In genomic region chr21:42974832-42975820, GRCh38 we compare ENCODE assay signal across 8 cellular contexts. TPM values are rescaled to one million over a fixed set of nuclear protein-coding genes. Genes with fewer than 3 reads are reported as not detected.
DNase-seq lines count a peak whose midpoint lies in the region; ATAC-seq, FAIRE-seq and TF ChIP-seq lines count a peak whose summit lies in the region.

No MANE protein-coding gene starts in this region.

- no peak overlapping the region for H4K91ac ChIP-seq in neuronal stem cell (ENCODE audit: low read depth, low read length, poor library complexity)

- DNase-seq in HuH-7.5 (ENCODE audit: low spot score) (peak; percentile 69), RPMI7951 (ENCODE audit: low read depth) (peak; percentile 57), frontal cortex (ENCODE audit: low spot score in 2 of 2) (peak; percentile 88 to 92), neuronal stem cell (ENCODE audit: low spot score) (peak; percentile 49), testis (peak; percentile 76)
- peak; percentile 50 to 71 (median 52) for DNase-seq in activated naive CD4-positive, alpha-beta T cell (lab: John Stamatoyannopoulos, UW)

- peak overlapping the region; percentile 31 for H3K27ac ChIP-seq in DOHH2 (ENCODE audit: low read depth, low read length)
- peak overlapping the region; percentile 94 for H3K27ac ChIP-seq in neuronal stem cell (replicated peaks; ENCODE audit: low read length)
- H3K27ac ChIP-seq in testis, result peak overlapping the region; percentile 98 to 100

- H3K23ac ChIP-seq in neuronal stem cell (ENCODE audit: low read depth, low read length, poor library complexity), result peak overlapping the region; percentile 90

- H3K4me2 ChIP-seq in DOHH2 (ENCODE audit: low read length), result peak overlapping the region; percentile 81
- peak overlapping the region; percentile 73 for H3K4me2 ChIP-seq in neuronal stem cell (ENCODE audit: insufficient read depth, low read length, poor library complexity, severe bottlenecking)

- no peak overlapping the region for H3K14ac ChIP-seq in neuronal stem cell (ENCODE audit: low read length)

- H3K79me1 ChIP-seq in neuronal stem cell (ENCODE audit: low read depth, low read length), result peaks cover 10% of the 10 kb centered on the region

- H3K18ac ChIP-seq in neuronal stem cell (ENCODE audit: low read length), result peak overlapping the region; percentile 95

- H3K4me3 ChIP-seq in DOHH2 (ENCODE audit: low read length) (peak overlapping the region; percentile 81), neuronal stem cell (ENCODE audit: low read length in 2 of 2) (peak overlapping the region; percentile 84 to 85), testis (peak overlapping the region; percentile 91 to 94)

- peaks cover 41% of the 10 kb centered on the region for H3K4me1 ChIP-seq in DOHH2 (ENCODE audit: control insufficient read depth, low read length)
- peaks cover 6 to 7% of the 10 kb centered on the region in 2 donors for H3K4me1 ChIP-seq in neuronal stem cell (ENCODE audit: control insufficient read depth in 2 of 2, insufficient read depth in 1 of 2, low read depth in 1 of 2, low read length in 2 of 2)
- peaks cover 11% of the 10 kb centered on the region for H3K4me1 ChIP-seq in testis

- H2BK12ac ChIP-seq in neuronal stem cell (ENCODE audit: low read length), result no peak overlapping the region

- peak overlapping the region; percentile 87 for H2BK120ac ChIP-seq in neuronal stem cell (ENCODE audit: low read depth, low read length)

- peaks cover 47% of the 10 kb centered on the region for H3K79me2 ChIP-seq in DOHH2 (ENCODE audit: control insufficient read depth, low read length)

- no peaks in the 10 kb centered on the region for H3K27me3 ChIP-seq in DOHH2 (ENCODE audit: control insufficient read depth, low read length)
- H3K27me3 ChIP-seq in neuronal stem cell (ENCODE audit: control insufficient read depth in 3 of 3, insufficient read depth in 3 of 3, low read depth in 1 of 3, low read length in 3 of 3), result no peaks in the 10 kb centered on the region
- H3K27me3 ChIP-seq in testis, result no peaks in the 10 kb centered on the region

- H3K9me3 ChIP-seq in DOHH2 (ENCODE audit: control insufficient read depth, insufficient read depth, low read length) (no peaks in the 10 kb centered on the region), neuronal stem cell (replicated peaks in 1 of 2; ENCODE audit: control insufficient read depth in 2 of 2, insufficient read depth in 1 of 2, low read depth in 1 of 2, low read length in 2 of 2) (peaks cover 5 to 26% of the 10 kb centered on the region in 2 donors), testis (no peaks in the 10 kb centered on the region)

- no peak for TF ChIP-seq CTCF in DOHH2 (IDR thresholded peaks at IDR 0.05; ENCODE audit: low read depth, low read length, poor library complexity, severe bottlenecking)
- no peak for TF ChIP-seq CTCF in testis (IDR thresholded peaks at IDR 0.05)

- peak; percentile 29 for ATAC-seq in GM21528 (IDR thresholded peaks at IDR 0.05; ENCODE audit: low FRiP score, unreplicated experiment)

- peak overlapping the region; percentile 89 for H3K9ac ChIP-seq in neuronal stem cell (ENCODE audit: low read depth, low read length, poor library complexity)

- H3F3A ChIP-seq in DOHH2 (ENCODE audit: control insufficient read depth, insufficient read depth), result peaks cover 4% of the 10 kb centered on the region

- peaks cover 3% of the 10 kb centered on the region; the same call in 1 of the 2 replicates for H4K20me1 ChIP-seq in DOHH2 (ENCODE audit: control insufficient read depth, insufficient read depth, low read depth, low read length)

- peak overlapping the region; percentile 87 for H3K4ac ChIP-seq in neuronal stem cell (ENCODE audit: low read length)

- H4K8ac ChIP-seq in neuronal stem cell (ENCODE audit: low read depth, low read length), result no peak overlapping the region

- intact Hi-C loops in testis (cut with DNase I; ENCODE audit: low total_unique reads), result no loop called here

- peak overlapping the region; percentile 89 for H2AFZ ChIP-seq in neuronal stem cell (ENCODE audit: low read length)

- H2BK15ac ChIP-seq in neuronal stem cell (ENCODE audit: low read length), result no peak overlapping the region

- no CpG with 5 or more reads among the region's 125 CpGs for WGBS in neuronal stem cell (ENCODE audit: extremely low coverage in 2 of 2, insufficient read length in 2 of 2, insufficient replicate concordance in 1 of 2), 2 donors
- 1% methylated on average over 29 to 45 of the region's 125 CpGs for WGBS in testis, 2 donors

- H3K36me3 ChIP-seq in DOHH2 (ENCODE audit: control insufficient read depth, low read length) (peaks cover 21% of the 10 kb centered on the region), neuronal stem cell (replicated peaks in 1 of 2; ENCODE audit: control insufficient read depth in 2 of 2, insufficient read depth in 2 of 2, low read length in 2 of 2) (peaks cover 2 to 32% of the 10 kb centered on the region in 2 donors), testis (ENCODE audit: low read depth, missing control alignments) (no peaks in the 10 kb centered on the region)

- H2BK5ac ChIP-seq in neuronal stem cell (ENCODE audit: low read length), result peak overlapping the region; percentile 80

- TF ChIP-seq POLR2A in testis (IDR thresholded peaks at IDR 0.05), result no peak

- H3K9me2 ChIP-seq in DOHH2 (replicated peaks; ENCODE audit: control insufficient read depth, low read length), result no peaks in the 10 kb centered on the region

- peak overlapping the region; percentile 96 for H2AK5ac ChIP-seq in neuronal stem cell (ENCODE audit: low read depth, low read length)

- FAIRE-seq in frontal cortex (lab: Jason Lieb, UNC), result no peak

RNA-seq across cellular contexts. Expression of gene PKNOX1, which starts 0.8 kb away (rescaled TPM):
- total RNA-seq in RPMI7951 (2014; rRNA removed; shearing (Covaris generic)), result 13.7 and 16.8 TPM in 2 replicates
- total RNA-seq in frontal cortex, result 23.2 TPM
- 5.1 TPM for polyA plus RNA-seq in neuronal stem cell (2013, experiment 1 of 2)
- 5.5 TPM for polyA plus RNA-seq in neuronal stem cell (2013, experiment 2 of 2)
- total RNA-seq in testis, result 10 to 100 TPM; 22.1 to 38.8 TPM
- 82.5 TPM for polyA plus RNA-seq in testis (ENCODE audit: insufficient read depth, low read depth, low replicate concordance)

RNA-seq across cellular contexts. Expression of gene ERVH48-1, which starts 49.7 kb away (rescaled TPM):
- not detected in 2 replicates for total RNA-seq in RPMI7951 (2014; rRNA removed; shearing (Covaris generic))
- total RNA-seq in frontal cortex (not detected), testis (under 1 TPM; 0.25 to 0.47 TPM)
- 0.10 TPM for polyA plus RNA-seq in neuronal stem cell (2013, experiment 1 of 2)
- 0.12 TPM for polyA plus RNA-seq in neuronal stem cell (2013, experiment 2 of 2)
- 0.24 TPM for polyA plus RNA-seq in testis (ENCODE audit: insufficient read depth, low read depth, low replicate concordance)

Comparison
In these comparisons a context has a peak if more than half of its experiments do, and no peak if none do; other contexts are left out.
1. Peak in every context shown above with its lines: DNase-seq, ATAC-seq, H3K4me3 ChIP-seq and H3K27ac ChIP-seq.
2. H3K27ac ChIP-seq: peak in every context shown above with its lines; median percentile 99 in testis; 94 in neuronal stem cell; 31 in DOHH2.